In the genomic region with DNA sequence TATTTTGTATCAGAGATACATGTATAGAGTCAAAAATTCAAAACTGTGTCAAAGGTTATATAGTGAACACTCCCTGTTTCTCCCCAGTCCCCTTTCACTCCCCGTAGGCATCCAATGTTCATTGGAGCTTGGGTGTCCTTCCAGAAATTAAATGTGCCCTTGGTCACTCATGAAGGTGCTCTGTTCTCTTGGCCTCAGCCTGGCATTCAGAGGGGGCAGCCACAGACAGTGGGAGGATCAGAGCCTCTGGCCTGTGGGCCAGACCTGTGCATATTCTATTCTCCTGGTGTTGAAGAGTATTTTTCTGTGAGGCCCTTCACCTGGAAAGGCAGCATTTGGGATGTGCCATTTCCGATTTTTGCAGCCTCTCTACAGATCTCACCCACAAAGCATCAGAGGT, we compare ENCODE assay signal across 26 cellular contexts.
"Had no signal": no experiment of that assay in that cellular context is flagged by ENCODE, and none has a peak within 500 bp of the region (broad histone marks: within the 10 kb centered on the region; RNA-seq: fewer than 3 reads in every experiment).

No MANE protein-coding gene starts in this region.

- H3K4me3 Mint-ChIP-seq: activated naive CD4-positive, alpha-beta T cell treated with anti-CD3 and anti-CD28 coated beads, Interleukin-2, amount 10 ng/mL, durations not matched to agents 7 days and 5 days; central memory CD8-positive, alpha-beta T cell; dendritic cell treated with granulocyte-macrophage colony-stimulating factor and Interleukin-4, amounts not matched to agents 40 ng/mL and 50 ng/mL, for 4 days; endodermal cell; immature natural killer cell; nephron progenitor cell; T-helper 1 cell treated with Interleukin-12 subunit alpha and Interleukin-12 subunit beta and Interleukin-4 antibody, amounts not matched to agents 30 μg/mL and 1 μg/mL, for 36 hours; WTC11 had no signal

- H3K27me3 ChIP-seq: heart left ventricle, neutrophil, right lobe of liver, stomach, thyroid gland, upper lobe of right lung had no signal

- H3K27me3 Mint-ChIP-seq: activated naive CD4-positive, alpha-beta T cell treated with anti-CD3 and anti-CD28 coated beads, Interleukin-2, amount 10 ng/mL, durations not matched to agents 7 days and 5 days; central memory CD8-positive, alpha-beta T cell; dendritic cell treated with granulocyte-macrophage colony-stimulating factor and Interleukin-4, amounts not matched to agents 40 ng/mL and 50 ng/mL, for 4 days had no signal

- H3K27ac ChIP-seq: heart left ventricle, lower lobe of right lung, neutrophil, right lobe of liver, stomach, thyroid gland, upper lobe of right lung had no signal

- H3K4me1 ChIP-seq: right lobe of liver, stomach, thyroid gland, upper lobe of right lung had no signal

- H3K9ac ChIP-seq: SK-N-SH had no signal

- H3K4me2 ChIP-seq: SK-N-SH had no signal

- H3K4me1 Mint-ChIP-seq: central memory CD8-positive, alpha-beta T cell had no signal

- H3K4me3 ChIP-seq: heart left ventricle, lower lobe of right lung, right lobe of liver, stomach, thyroid gland, upper lobe of right lung had no signal

- H3K27ac Mint-ChIP-seq: activated naive CD4-positive, alpha-beta T cell treated with anti-CD3 and anti-CD28 coated beads, Interleukin-2, amount 10 ng/mL, durations not matched to agents 7 days and 5 days; dendritic cell treated with granulocyte-macrophage colony-stimulating factor and Interleukin-4, amounts not matched to agents 40 ng/mL and 50 ng/mL, for 4 days; endodermal cell; immature natural killer cell; nephron progenitor cell; T-helper 1 cell treated with Interleukin-12 subunit alpha and Interleukin-12 subunit beta and Interleukin-4 antibody, amounts not matched to agents 30 μg/mL and 1 μg/mL, for 36 hours; WTC11 had no signal

- H3K9me3 ChIP-seq: right lobe of liver, thyroid gland had no signal

- ATAC-seq: esophagus mucosa, lower lobe of right lung, upper lobe of right lung, WTC11 had no signal

- DNase-seq: activated CD8-positive, alpha-beta memory T cell treated with anti-CD3 and anti-CD28 coated beads, Interleukin-2, amount 50 U/mL, for 48 hours; activated effector memory CD4-positive, alpha-beta T cell treated with anti-CD3 and anti-CD28 coated beads, Interleukin-2, amount 50 U/mL, for 16 hours; activated naive CD4-positive, alpha-beta T cell treated with anti-CD3 and anti-CD28 coated beads, Interleukin-2, amount 10 ng/mL, durations not matched to agents 7 days and 5 days; anterior cingulate cortex; endodermal cell; foreskin fibroblast; heart left ventricle; hypothalamus; immature natural killer cell; kidney; lower lobe of right lung; mesendoderm; nephron progenitor cell; right lobe of liver; SK-N-SH; stimulated activated CD4-positive, alpha-beta T cell treated with anti-CD3 and anti-CD28 coated beads, Interleukin-2, amount 100 ng/mL, for 48 hours; stomach; SW 1271; thyroid gland; upper lobe of right lung had no signal
